ENCODE assay signal across 1 cellular context in genomic region chr19:44499962-44500949, GRCh38.
TF ChIP-seq lines count a peak whose summit lies in the region.

Gene ZNF180, minus strand, starts transcription at chr19:44500522. Its CDS starts 3,188 bp downstream, at chr19:44497334.

TF ChIP-seq in HepG2, 621 proteins besides CTCF, POLR2A, EP300 and RAD21 (continued from another document and continues in another):
- TF ChIP-seq TFE3 (CRISPR knock-in tag; IDR thresholded peaks at IDR 0.05) (peak; percentile 66; the same call in 1 of the 2 replicates), ZNF770 (CRISPR knock-in tag; IDR thresholded peaks at IDR 0.05) (no peak), ZNF510 (CRISPR knock-in tag; IDR thresholded peaks at IDR 0.05; ENCODE audit: low read depth) (0 out of 2 replicates have a peak, but pooled peaks have one; percentile 28), ARNT (IDR thresholded peaks at IDR 0.05) (no peak), ZNF792 (CRISPR knock-in tag; IDR thresholded peaks at IDR 0.05) (peak; percentile 83), GATAD1 (CRISPR knock-in tag; IDR thresholded peaks at IDR 0.05) (peak; percentile 80), ZFP36L1 (CRISPR knock-in tag; IDR thresholded peaks at IDR 0.05) (peak; percentile 23), U2AF1 (optimal IDR thresholded peaks at IDR 0.05; ENCODE audit: low read depth, low read length) (no peak), PHB2 (IDR thresholded peaks at IDR 0.05; ENCODE audit: partially characterized antibody) (no peak), ZNF207 (IDR thresholded peaks at IDR 0.05; ENCODE audit: borderline replicate concordance) (no peak), ZNF333 (CRISPR knock-in tag; IDR thresholded peaks at IDR 0.05; ENCODE audit: borderline replicate concordance) (peak; percentile 98), HNRNPLL (IDR thresholded peaks at IDR 0.05; ENCODE audit: low read depth, low read length, poor library complexity, severe bottlenecking) (peak; percentile 62), HNRNPK (IDR thresholded peaks at IDR 0.05; ENCODE audit: low read depth, low read length, poor library complexity, severe bottlenecking) (no peak), ZNF704 (CRISPR knock-in tag; IDR thresholded peaks at IDR 0.05; ENCODE audit: borderline replicate concordance) (peak; percentile 94), ZNF672 (CRISPR knock-in tag; IDR thresholded peaks at IDR 0.05) (no peak; the same call in 1 of the 2 replicates), RORA (CRISPR knock-in tag; IDR thresholded peaks at IDR 0.05) (no peak), DDIT3 (CRISPR knock-in tag; IDR thresholded peaks at IDR 0.05) (no peak), ZNF280D (CRISPR knock-in tag; IDR thresholded peaks at IDR 0.05) (peak; percentile 96), ISX (CRISPR knock-in tag; conservative IDR thresholded peaks at IDR 0.05) (0 out of 2 replicates have a peak, but pooled peaks have one; percentile 38), NR2F1 (CRISPR knock-in tag; IDR thresholded peaks at IDR 0.05) (no peak; a peak in 1 of 4 replicates), DNMT1 (CRISPR knock-in tag; IDR thresholded peaks at IDR 0.05) (0 out of 2 replicates have a peak, but pooled peaks have one; percentile 81), ZNF670 (CRISPR knock-in tag; IDR thresholded peaks at IDR 0.05; ENCODE audit: borderline replicate concordance) (peak; percentile 26; the same call in 1 of the 2 replicates), REST (IDR thresholded peaks at IDR 0.05; ENCODE audit: borderline replicate concordance in 1 of 2, low read depth in 1 of 2, low read length in 2 of 2) (peak in 1 of 2 experiments; percentile 33; a peak in 1 of 4 replicates), MAFG (CRISPR knock-in tag; IDR thresholded peaks at IDR 0.05) (no peak), EHMT2 (IDR thresholded peaks at IDR 0.05; ENCODE audit: borderline replicate concordance, low read depth, low read length) (no peak), ETS1 (CRISPR knock-in tag; IDR thresholded peaks at IDR 0.05) (peak; percentile 72; the same call in 1 of the 2 replicates), ZNF260 (CRISPR knock-in tag; IDR thresholded peaks at IDR 0.05; ENCODE audit: borderline replicate concordance, low read depth) (no peak; the same call in 1 of the 2 replicates), BCL3 (CRISPR knock-in tag; IDR thresholded peaks at IDR 0.05) (peak; percentile 75; the same call in 1 of the 2 replicates), TAF1 (CRISPR knock-in tag; IDR thresholded peaks at IDR 0.05) (peak; percentile 94), MXD1 (CRISPR knock-in tag; IDR thresholded peaks at IDR 0.05) (peak; percentile 97), HNF1B (CRISPR knock-in tag; IDR thresholded peaks at IDR 0.05) (no peak; the same call in 1 of the 2 replicates), ZNF552 (CRISPR knock-in tag; IDR thresholded peaks at IDR 0.05; ENCODE audit: borderline replicate concordance) (no peak), ZBTB14 (CRISPR knock-in tag; IDR thresholded peaks at IDR 0.05) (peak; percentile 58; the same call in 1 of the 2 replicates), ZNF138 (CRISPR knock-in tag; IDR thresholded peaks at IDR 0.05; ENCODE audit: low read depth) (peak; percentile 90), ZNF713 (CRISPR knock-in tag; IDR thresholded peaks at IDR 0.05) (0 out of 2 replicates have a peak, but pooled peaks have one; percentile 59), TP53 (CRISPR knock-in tag; conservative IDR thresholded peaks at IDR 0.05) (no peak; the same call in 1 of the 2 replicates), HMG20A (CRISPR knock-in tag; IDR thresholded peaks at IDR 0.05; ENCODE audit: borderline replicate concordance) (no peak), NFE2 (CRISPR knock-in tag; IDR thresholded peaks at IDR 0.05) (no peak), GFI1 (CRISPR knock-in tag; IDR thresholded peaks at IDR 0.05; ENCODE audit: borderline replicate concordance) (0 out of 2 replicates have a peak, but pooled peaks have one; percentile 58), ZNF605 (CRISPR knock-in tag; IDR thresholded peaks at IDR 0.05) (peak; percentile 98), MED13 (CRISPR knock-in tag; IDR thresholded peaks at IDR 0.05) (peak; percentile 77), MED8 (CRISPR knock-in tag; IDR thresholded peaks at IDR 0.05; ENCODE audit: insufficient replicate concordance) (peak; percentile 49), ZNF282 (IDR thresholded peaks at IDR 0.05; ENCODE audit: partially characterized antibody) (no peak)
